ENCODE assay signal across 19 cellular contexts in genomic region chr15:44566176-44566575, GRCh38. TPM values are rescaled to one million over a fixed set of nuclear protein-coding genes. Genes with fewer than 3 reads are reported as not detected.
DNase-seq lines count a peak whose midpoint lies in the region; ATAC-seq and TF ChIP-seq lines count a peak whose summit lies in the region.
"Had no signal": no experiment of that assay in that cellular context is flagged by ENCODE, and none has a peak within 500 bp of the region (broad histone marks: within the 10 kb centered on the region; RNA-seq: fewer than 3 reads in every experiment).

No MANE protein-coding gene starts in this region.

- H3K4me3 Mint-ChIP-seq in memory B cell: no peak overlapping the region
- H3K4me3 Mint-ChIP-seq: CD8-positive, alpha-beta T cell; GM23338 had no signal

- POLR2A ChIA-PET in HCT116 (lab: Charles Lee) (no interaction called here), RWPE1 (lab: Yijun Ruan, JAX; ENCODE audit: low non-redundant PET) (no interaction called here)

- H3K36me3 ChIP-seq in HCT116 (ENCODE audit: control insufficient read depth in 1 of 2, insufficient read depth in 2 of 2, low read length in 2 of 2): peaks cover 41 to 53% of the 10 kb centered on the region in 2 experiments

- H3K4me2 ChIP-seq in HCT116 (ENCODE audit: low read length): no peak overlapping the region
- H3K4me2 ChIP-seq: A549, GM23338 had no signal

- peak overlapping the region; percentile 28 for H3K27ac Mint-ChIP-seq in memory B cell
- H3K27ac Mint-ChIP-seq: CD8-positive, alpha-beta T cell; GM23338 had no signal

- no peak for TF ChIP-seq RAD21 in HCT116 (IDR thresholded peaks at IDR 0.05; ENCODE audit: low read depth)

- H3K9me3 Mint-ChIP-seq in memory B cell: no peaks in the 10 kb centered on the region
- H3K9me3 Mint-ChIP-seq: CD8-positive, alpha-beta T cell had no signal

- TF ChIP-seq CTCF in HCT116 (IDR thresholded peaks at IDR 0.05 in 2 of 3, conservative IDR thresholded peaks at IDR 0.05 in 1 of 3; ENCODE audit: borderline replicate concordance in 1 of 3, insufficient read depth in 1 of 3, low read depth in 2 of 3, low read length in 2 of 3) (no peak), RWPE1 (conservative IDR thresholded peaks at IDR 0.05; ENCODE audit: low read depth) (no peak)

- ATAC-seq in HCT116 (0 out of 2 replicates have a peak, but pooled peaks have one; percentile 5), memory B cell (ENCODE audit: low read depth) (no peak), HG03196 (IDR thresholded peaks at IDR 0.05; ENCODE audit: unreplicated experiment) (no peak), HG03457 (IDR thresholded peaks at IDR 0.05; ENCODE audit: unreplicated experiment) (no peak)
- ATAC-seq: A549; CD8-positive, alpha-beta T cell; GM23338 had no signal

- no peaks in the 10 kb centered on the region for H3K27me3 Mint-ChIP-seq in memory B cell

- no peaks in the 10 kb centered on the region for H3K4me1 Mint-ChIP-seq in memory B cell
- H3K4me1 Mint-ChIP-seq: GM23338 had no signal

- RAD21 ChIA-PET in HCT116 (lab: Charles Lee; ENCODE audit: low non-redundant PET in 1 of 2, low total read pairs in 2 of 2, uncharacterized antibody in 2 of 2, unreplicated experiment in 2 of 2): no interaction called here

- H3K36me3 Mint-ChIP-seq in memory B cell: peaks cover 37% of the 10 kb centered on the region

- CTCF ChIA-PET in HCT116 (lab: Charles Lee): no interaction called here
- CTCF ChIA-PET in RWPE1 (lab: Yijun Ruan, JAX): interaction anchor here (4.8 kb wide), 1 partner anchor 12 kb away, joined by 19 read pairs; no protein-coding TSS in a partner anchor

- H4K20me1 ChIP-seq in HCT116 (ENCODE audit: insufficient read depth): no peaks in the 10 kb centered on the region

- no TSS peak for BruUV-seq in HCT116 (replicated peaks; lab: Mats Ljungman, UMichigan)

- DNase-seq in HCT116 (ENCODE audit: low read depth, low spot score): no peak
- DNase-seq in RWPE1 (ENCODE audit: low spot score): no peak
- DNase-seq in memory B cell (ENCODE audit: low spot score in 2 of 2): no peak
- DNase-seq in superior temporal gyrus (ENCODE audit: extremely low spot score): peak; percentile 16
- no peak for DNase-seq in HK-2 (ENCODE audit: unreplicated experiment)
- DNase-seq: BE2C; CD8-positive, alpha-beta T cell; COR-L47; DMS53; GF-D8; H7; IMR-90; KG1 had no signal

- no peak overlapping the region for H3K4me3 ChIP-seq in HCT116 (replicated peaks in 1 of 2; ENCODE audit: low read depth in 1 of 2, low read length in 2 of 2)
- H3K4me3 ChIP-seq: A549, GM23338 had no signal

- no peak overlapping the region for H2AFZ ChIP-seq in HCT116 (ENCODE audit: low read depth, low read length, poor library complexity, severe bottlenecking)
- H2AFZ ChIP-seq: GM23338 had no signal

- H3K9me2 ChIP-seq in HCT116 (ENCODE audit: insufficient read depth): no peaks in the 10 kb centered on the region

- TF ChIP-seq POLR2A in HCT116 (IDR thresholded peaks at IDR 0.05; ENCODE audit: borderline replicate concordance, extremely low read depth, insufficient read depth, insufficient read length): no peak

- H3K9me3 ChIP-seq in HCT116 (ENCODE audit: control insufficient read depth in 1 of 2, insufficient read depth in 1 of 2, low read depth in 1 of 2, low read length in 2 of 2): peaks cover 4 to 11% of the 10 kb centered on the region in 2 experiments; a peak in 2 of 4 replicates

- intact Hi-C loops in HCT116 (cut with micrococcal nuclease): no loop called here

- H3K79me2 ChIP-seq in HCT116 (ENCODE audit: insufficient read depth, low read length): 0 out of 2 replicates have a peak, but pooled peaks cover 6% of the 10 kb centered on the region

- no peaks in the 10 kb centered on the region for H3K27me3 ChIP-seq in HCT116 (ENCODE audit: insufficient read depth, low read length)
- H3K27me3 ChIP-seq: BE2C had no signal

- H3K4me1 ChIP-seq in HCT116 (ENCODE audit: control insufficient read depth in 1 of 2, insufficient read depth in 2 of 2, low read length in 2 of 2): no peaks in the 10 kb centered on the region
- H3K4me1 ChIP-seq: A549, BE2C had no signal

- H3K27ac ChIP-seq in HCT116 (ENCODE audit: low read depth, low read length) (no peak overlapping the region), RWPE1 (0 out of 2 replicates have a peak overlapping the region, but pooled peaks have one; percentile 7)
- H3K27ac ChIP-seq: A549, C4-2B, HL-60 had no signal

- no peak overlapping the region for H3K9ac ChIP-seq in HCT116 (ENCODE audit: low read length)

TF ChIP-seq in HCT116, 20 proteins besides CTCF, POLR2A, EP300 and RAD21:
- TF ChIP-seq SIN3A (IDR thresholded peaks at IDR 0.05; ENCODE audit: low read depth): no peak
- TF ChIP-seq REST (IDR thresholded peaks at IDR 0.05; ENCODE audit: low read depth): no peak
- TF ChIP-seq CBX3 (IDR thresholded peaks at IDR 0.05; ENCODE audit: low read depth): no peak
- TF ChIP-seq POLR2AphosphoS5 (IDR thresholded peaks at IDR 0.05; ENCODE audit: low read depth, low read length): peak; percentile 23; the same call in 1 of the 2 replicates

RNA-seq across cellular contexts. Expression of gene EIF3J, which starts 29.2 kb away (rescaled TPM):
- 68.6 TPM for total RNA-seq in HCT116 (2021; ENCODE audit: unreplicated experiment)
- 35.2 and 49.2 TPM in 2 replicates for polyA plus RNA-seq in HCT116 (2012)
